36 cellular contexts compared by ENCODE assay signal in genomic region chr2:138637686-138638085, GRCh38.
"Had no signal": no experiment of that assay in that cellular context is flagged by ENCODE, and none has a peak within 500 bp of the region (broad histone marks: within the 10 kb centered on the region; RNA-seq: fewer than 3 reads in every experiment).

No MANE protein-coding gene starts in this region.

- H3K4me3 ChIP-seq: adrenal gland, body of pancreas, breast epithelium had no signal

- DNase-seq: activated B cell treated with CpG ODN at 0.5 μM for 24 hours; activated CD4-positive, alpha-beta memory T cell treated with anti-CD3 and anti-CD28 coated beads for 36 hours; activated CD4-positive, alpha-beta T cell treated with anti-CD3 and anti-CD28 coated beads for 4 hours; activated CD4-positive, alpha-beta T cell treated with anti-CD3 and anti-CD28 coated beads, Interleukin-2, amount 10 ng/mL, durations not matched to agents 24 days and 14 days; activated CD4-positive, alpha-beta T cell treated with anti-CD3 and anti-CD28 coated beads, Interleukin-2, amount 50 U/mL, for 1 hour; activated CD4-positive, alpha-beta T cell treated with anti-CD3 and anti-CD28 coated beads, Interleukin-2, amount 50 U/mL, for 4 hours; activated CD4-positive, CD25-positive, alpha-beta regulatory T cell treated with anti-CD3 and anti-CD28 coated beads, Interleukin-2, amount 50 U/mL, for 72 hours; activated CD8-positive, alpha-beta memory T cell treated with anti-CD3 and anti-CD28 coated beads, Interleukin-2, amount 50 U/mL, for 4 hours; activated CD8-positive, alpha-beta T cell treated with anti-CD3 and anti-CD28 coated beads for 36 hours; activated effector memory CD4-positive, alpha-beta T cell treated with anti-CD3 and anti-CD28 coated beads, Interleukin-2, amount 50 U/mL, for 16 hours; activated gamma-delta T cell treated with Interleukin-2 at 50 U/mL for 16 hours; activated naive CD4-positive, alpha-beta T cell; activated naive CD4-positive, alpha-beta T cell treated with anti-CD3 and anti-CD28 coated beads for 36 hours; activated naive CD4-positive, alpha-beta T cell treated with anti-CD3 and anti-CD28 coated beads, Interleukin-2, amount 50 U/mL, for 16 hours; activated naive CD8-positive, alpha-beta T cell treated with anti-CD3 and anti-CD28 coated beads for 36 hours; activated T-cell treated with anti-CD3 and anti-CD28 coated beads for 4 hours; activated T-cell treated with anti-CD3 and anti-CD28 coated beads, Interleukin-2, amount 50 U/mL, for 1 hour; activated T-cell treated with anti-CD3 and anti-CD28 coated beads, Interleukin-2, amount 50 U/mL, for 4 hours; activated T-cell treated with anti-CD3 and anti-CD28 coated beads, Interleukin-2, amount 50 U/mL, for 72 hours; adrenal gland; amniotic stem cell; aorta; body of pancreas; brain microvascular endothelial cell; central memory CD4-positive, alpha-beta T cell; T-helper 2 cell; T-helper 9 cell had no signal

- H3K9me3 ChIP-seq: adrenal gland, body of pancreas had no signal

- H3K27me3 Mint-ChIP-seq: activated B cell treated with CpG ODN at 0.5 μM for 24 hours; activated CD4-positive, alpha-beta T cell treated with anti-CD3 and anti-CD28 coated beads, Interleukin-2, amount 10 ng/mL, durations not matched to agents 24 days and 14 days; activated naive CD8-positive, alpha-beta T cell treated with anti-CD3 and anti-CD28 coated beads for 36 hours had no signal

- ATAC-seq: activated CD8-positive, alpha-beta T cell treated with anti-CD3 and anti-CD28 coated beads for 36 hours; activated naive CD4-positive, alpha-beta T cell treated with anti-CD3 and anti-CD28 coated beads, Interleukin-2, amount 50 U/mL, for 72 hours; activated T-cell treated with anti-CD3 and anti-CD28 coated beads, Interleukin-2, amount 50 U/mL, for 4 hours; activated T-cell treated with anti-CD3 and anti-CD28 coated beads, Interleukin-2, amount 50 U/mL, for 72 hours; activated T-helper 17 cell treated with anti-CD3 and anti-CD28 coated beads, Interleukin-2, amount 50 U/mL, for 72 hours; body of pancreas had no signal

- H3K9me3 Mint-ChIP-seq: activated CD4-positive, alpha-beta memory T cell treated with anti-CD3 and anti-CD28 coated beads for 36 hours; activated CD4-positive, alpha-beta T cell treated with anti-CD3 and anti-CD28 coated beads, Interleukin-2, amount 10 ng/mL, durations not matched to agents 24 days and 14 days; activated naive CD4-positive, alpha-beta T cell treated with anti-CD3 and anti-CD28 coated beads, Interleukin-2, amount 50 U/mL, for 72 hours; activated naive CD8-positive, alpha-beta T cell treated with anti-CD3 and anti-CD28 coated beads for 36 hours; activated T-cell treated with anti-CD3 and anti-CD28 coated beads, Interleukin-2, amount 50 U/mL, for 4 hours; activated T-helper 1 cell treated with anti-CD3 and anti-CD28 coated beads, Interleukin-12 subunit alpha, Interleukin-12 subunit beta, Interleukin-2, Interleukin-4 antibody, amounts not matched to agents 30 ng/mL and 10 ng/mL and 1 ng/mL, durations not matched to agents 14 hours and 24 hours and 36 hours; T-helper 1 cell treated with Interleukin-12 subunit alpha and Interleukin-12 subunit beta and Interleukin-4 antibody, amounts not matched to agents 30 μg/mL and 1 μg/mL, for 36 hours; T-helper 2 cell treated with Interferon-gamma antibody and Interleukin-4, amounts not matched to agents 5 μg/mL and 100 μg/mL, for 36 hours had no signal

- H3K4me3 Mint-ChIP-seq: activated B cell treated with CpG ODN at 0.5 μM for 24 hours; activated CD4-positive, alpha-beta memory T cell treated with anti-CD3 and anti-CD28 coated beads for 36 hours; activated CD4-positive, alpha-beta T cell treated with anti-CD3 and anti-CD28 coated beads, Interleukin-2, amount 10 ng/mL, durations not matched to agents 24 days and 14 days; activated CD8-positive, alpha-beta T cell treated with anti-CD3 and anti-CD28 coated beads for 36 hours; activated naive CD4-positive, alpha-beta T cell treated with anti-CD3 and anti-CD28 coated beads for 36 hours; activated naive CD8-positive, alpha-beta T cell treated with anti-CD3 and anti-CD28 coated beads for 36 hours; activated T-cell treated with anti-CD3 and anti-CD28 coated beads, Interleukin-2, amount 50 U/mL, for 4 hours; activated T-cell treated with anti-CD3 and anti-CD28 coated beads, Interleukin-2, amount 50 U/mL, for 72 hours; activated T-helper 1 cell treated with anti-CD3 and anti-CD28 coated beads, Interleukin-12 subunit alpha, Interleukin-12 subunit beta, Interleukin-2, Interleukin-4 antibody, amounts not matched to agents 30 ng/mL and 10 ng/mL and 1 ng/mL, durations not matched to agents 14 hours and 24 hours and 36 hours; activated T-helper 17 cell treated with anti-CD3 and anti-CD28 coated beads, Interleukin-2, amount 50 U/mL, for 72 hours; T-helper 1 cell treated with Interleukin-12 subunit alpha and Interleukin-12 subunit beta and Interleukin-4 antibody, amounts not matched to agents 30 μg/mL and 1 μg/mL, for 36 hours; T-helper 2 cell treated with Interferon-gamma antibody and Interleukin-4, amounts not matched to agents 5 μg/mL and 100 μg/mL, for 36 hours had no signal

- H3K27me3 ChIP-seq: adrenal gland, body of pancreas, brain microvascular endothelial cell, breast epithelium had no signal

- H3K27ac Mint-ChIP-seq: activated B cell treated with CpG ODN at 0.5 μM for 24 hours; activated CD4-positive, alpha-beta memory T cell treated with anti-CD3 and anti-CD28 coated beads for 36 hours; activated CD4-positive, alpha-beta T cell treated with anti-CD3 and anti-CD28 coated beads, Interleukin-2, amount 10 ng/mL, durations not matched to agents 24 days and 14 days; activated CD8-positive, alpha-beta T cell treated with anti-CD3 and anti-CD28 coated beads for 36 hours; activated naive CD4-positive, alpha-beta T cell treated with anti-CD3 and anti-CD28 coated beads for 36 hours; activated naive CD4-positive, alpha-beta T cell treated with anti-CD3 and anti-CD28 coated beads, Interleukin-2, amount 50 U/mL, for 72 hours; activated naive CD8-positive, alpha-beta T cell treated with anti-CD3 and anti-CD28 coated beads for 36 hours; activated T-cell treated with anti-CD3 and anti-CD28 coated beads, Interleukin-2, amount 50 U/mL, for 72 hours; activated T-helper 1 cell treated with anti-CD3 and anti-CD28 coated beads, Interleukin-12 subunit alpha, Interleukin-12 subunit beta, Interleukin-2, Interleukin-4 antibody, amounts not matched to agents 30 ng/mL and 10 ng/mL and 1 ng/mL, durations not matched to agents 14 hours and 24 hours and 36 hours; activated T-helper 17 cell treated with anti-CD3 and anti-CD28 coated beads, Interleukin-2, amount 50 U/mL, for 72 hours; T-helper 1 cell treated with Interleukin-12 subunit alpha and Interleukin-12 subunit beta and Interleukin-4 antibody, amounts not matched to agents 30 μg/mL and 1 μg/mL, for 36 hours; T-helper 2 cell treated with Interferon-gamma antibody and Interleukin-4, amounts not matched to agents 5 μg/mL and 100 μg/mL, for 36 hours had no signal

- H3K4me1 Mint-ChIP-seq: activated B cell treated with CpG ODN at 0.5 μM for 24 hours; activated CD4-positive, alpha-beta T cell treated with anti-CD3 and anti-CD28 coated beads, Interleukin-2, amount 10 ng/mL, durations not matched to agents 24 days and 14 days; activated naive CD8-positive, alpha-beta T cell treated with anti-CD3 and anti-CD28 coated beads for 36 hours; activated T-helper 17 cell treated with anti-CD3 and anti-CD28 coated beads, Interleukin-2, amount 50 U/mL, for 72 hours had no signal

- FAIRE-seq: astrocyte, TTC549 had no signal

- H3K27ac ChIP-seq: adrenal gland, body of pancreas, brain microvascular endothelial cell, breast epithelium, VCaP had no signal

- H3K4me1 ChIP-seq: adrenal gland, body of pancreas, breast epithelium had no signal

- H3K36me3 ChIP-seq: adrenal gland, brain microvascular endothelial cell, breast epithelium had no signal
